Comparison of ENCODE assay signal across 20 cellular contexts in genomic region chr5:140266471-140267200, GRCh38. TPM values are rescaled to one million over a fixed set of nuclear protein-coding genes. Genes with fewer than 3 reads are reported as not detected.
A peak's percentile ranks its signal among the peaks of the same experiment; 100 is the strongest.
DNase-seq lines count a peak whose midpoint lies in the region; ATAC-seq, FAIRE-seq and TF ChIP-seq lines count a peak whose summit lies in the region.
"Had no signal": no experiment of that assay in that cellular context is flagged by ENCODE, and none has a peak within 500 bp of the region (broad histone marks: within the 10 kb centered on the region; RNA-seq: fewer than 3 reads in every experiment).

No MANE protein-coding gene starts in this region.

- H3K9me3 ChIP-seq in pancreas, result no peaks in the 10 kb centered on the region
- H3K9me3 ChIP-seq: ovary, spleen had no signal

- no peak overlapping the region for H3K4me3 ChIP-seq in pancreas
- H3K4me3 ChIP-seq: ovary, spleen had no signal

- 23 to 25% methylated on average over 6 of the region's 6 CpGs for WGBS in pancreas, 2 donors

- peaks cover 18 to 32% (median 30%) of the 10 kb centered on the region in 3 donors for H3K4me1 ChIP-seq in pancreas

- H3K36me3 ChIP-seq in pancreas, result no peaks in the 10 kb centered on the region
- H3K36me3 ChIP-seq: ovary had no signal

- H3K27me3 ChIP-seq in pancreas, result no peaks in the 10 kb centered on the region
- H3K27me3 ChIP-seq: ovary, spleen had no signal

- intact Hi-C loops in activated T-helper 1 cell treated with anti-CD3 and anti-CD28 coated beads, Interleukin-12 subunit alpha, Interleukin-12 subunit beta, Interleukin-2, Interleukin-4 antibody, amounts not matched to agents 30 ng/mL and 10 ng/mL and 1 ng/mL, durations not matched to agents 14 hours and 24 hours and 36 hours (cut with micrococcal nuclease), result no loop called here
- intact Hi-C loops in pancreas (cut with DNase I), result no loop called here

- no peak for TF ChIP-seq POLR2A in GM12892 (IDR thresholded peaks at IDR 0.05; ENCODE audit: low read depth, low read length)

- peak overlapping the region; percentile 3 for H3K27ac Mint-ChIP-seq in activated T-cell treated with anti-CD3 and anti-CD28 coated beads, Interleukin-2, amount 50 U/mL, for 72 hours
- peak overlapping the region; percentile 46 for H3K27ac Mint-ChIP-seq in activated T-helper 1 cell treated with anti-CD3 and anti-CD28 coated beads, Interleukin-12 subunit alpha, Interleukin-12 subunit beta, Interleukin-2, Interleukin-4 antibody, amounts not matched to agents 30 ng/mL and 10 ng/mL and 1 ng/mL, durations not matched to agents 14 hours and 24 hours and 36 hours
- H3K27ac Mint-ChIP-seq: activated CD4-positive, alpha-beta memory T cell treated with anti-CD3 and anti-CD28 coated beads for 36 hours had no signal

- no peaks in the 10 kb centered on the region for H3K9me3 Mint-ChIP-seq in activated T-cell treated with anti-CD3 and anti-CD28 coated beads, Interleukin-2, amount 50 U/mL, for 72 hours
- no peaks in the 10 kb centered on the region for H3K9me3 Mint-ChIP-seq in activated T-helper 1 cell treated with anti-CD3 and anti-CD28 coated beads, Interleukin-12 subunit alpha, Interleukin-12 subunit beta, Interleukin-2, Interleukin-4 antibody, amounts not matched to agents 30 ng/mL and 10 ng/mL and 1 ng/mL, durations not matched to agents 14 hours and 24 hours and 36 hours
- H3K9me3 Mint-ChIP-seq: activated CD4-positive, alpha-beta memory T cell treated with anti-CD3 and anti-CD28 coated beads for 36 hours had no signal

- FAIRE-seq in GM12892 (lab: Jason Lieb, UNC) (peak; percentile 21), pancreas (lab: Jason Lieb, UNC) (no peak)
- FAIRE-seq: keratinocyte had no signal

- DNase-seq in activated T-cell treated with anti-CD3 and anti-CD28 coated beads, Interleukin-2, amount 50 U/mL, for 72 hours, result no peak
- no peak for DNase-seq in activated T-cell treated with anti-CD3 and anti-CD28 coated beads, Interleukin-2, amount 50 U/mL, for 1 hour
- DNase-seq in GM12892 (ENCODE audit: insufficient read length) (no peak), pancreas (no peak), COR-L47 (lab: John Stamatoyannopoulos, UW) (no peak), hippocampal formation (lab: John Stamatoyannopoulos, UW) (no peak)
- no peak for DNase-seq in activated T-helper 1 cell treated with anti-CD3 and anti-CD28 coated beads, Interleukin-12 subunit alpha, Interleukin-12 subunit beta, Interleukin-2, Interleukin-4 antibody, amounts not matched to agents 30 ng/mL and 10 ng/mL and 1 ng/mL, durations not matched to agents 14 hours and 24 hours and 36 hours (ENCODE audit: low spot score)
- DNase-seq in NK-92 treated with Interleukin-12 subunit alpha and Interleukin-12 subunit beta, amount 100 ng/mL, for 24 hours (lab: John Stamatoyannopoulos, UW), result no peak
- DNase-seq: activated CD4-positive, alpha-beta memory T cell treated with anti-CD3 and anti-CD28 coated beads for 36 hours; activated gamma-delta T cell; cerebellar nuclear complex; DMS53; IMR-90; NCI-H1048; NCI-H446; ovary; spleen had no signal

- no peaks in the 10 kb centered on the region for H3K36me3 Mint-ChIP-seq in activated T-cell treated with anti-CD3 and anti-CD28 coated beads, Interleukin-2, amount 50 U/mL, for 72 hours (ENCODE audit: insufficient read depth in 2 of 2)
- H3K36me3 Mint-ChIP-seq in activated T-helper 1 cell treated with anti-CD3 and anti-CD28 coated beads, Interleukin-12 subunit alpha, Interleukin-12 subunit beta, Interleukin-2, Interleukin-4 antibody, amounts not matched to agents 30 ng/mL and 10 ng/mL and 1 ng/mL, durations not matched to agents 14 hours and 24 hours and 36 hours (ENCODE audit: low read depth), result peaks cover 27% of the 10 kb centered on the region

- H3K4me3 Mint-ChIP-seq in activated T-cell treated with anti-CD3 and anti-CD28 coated beads, Interleukin-2, amount 50 U/mL, for 72 hours, result peak overlapping the region; percentile 68 to 75
- H3K4me3 Mint-ChIP-seq in activated T-helper 1 cell treated with anti-CD3 and anti-CD28 coated beads, Interleukin-12 subunit alpha, Interleukin-12 subunit beta, Interleukin-2, Interleukin-4 antibody, amounts not matched to agents 30 ng/mL and 10 ng/mL and 1 ng/mL, durations not matched to agents 14 hours and 24 hours and 36 hours, result peak overlapping the region; percentile 9
- H3K4me3 Mint-ChIP-seq: activated CD4-positive, alpha-beta memory T cell treated with anti-CD3 and anti-CD28 coated beads for 36 hours had no signal

- no peaks in the 10 kb centered on the region for H3K27me3 Mint-ChIP-seq in activated T-cell treated with anti-CD3 and anti-CD28 coated beads, Interleukin-2, amount 50 U/mL, for 72 hours (ENCODE audit: low read depth)
- H3K27me3 Mint-ChIP-seq in activated T-helper 1 cell treated with anti-CD3 and anti-CD28 coated beads, Interleukin-12 subunit alpha, Interleukin-12 subunit beta, Interleukin-2, Interleukin-4 antibody, amounts not matched to agents 30 ng/mL and 10 ng/mL and 1 ng/mL, durations not matched to agents 14 hours and 24 hours and 36 hours (ENCODE audit: insufficient read depth), result no peaks in the 10 kb centered on the region
- H3K27me3 Mint-ChIP-seq: activated CD4-positive, alpha-beta memory T cell treated with anti-CD3 and anti-CD28 coated beads for 36 hours had no signal

- peaks cover 36% of the 10 kb centered on the region for H3K4me1 Mint-ChIP-seq in activated T-cell treated with anti-CD3 and anti-CD28 coated beads, Interleukin-2, amount 50 U/mL, for 72 hours (ENCODE audit: low read depth)
- H3K4me1 Mint-ChIP-seq in activated T-helper 1 cell treated with anti-CD3 and anti-CD28 coated beads, Interleukin-12 subunit alpha, Interleukin-12 subunit beta, Interleukin-2, Interleukin-4 antibody, amounts not matched to agents 30 ng/mL and 10 ng/mL and 1 ng/mL, durations not matched to agents 14 hours and 24 hours and 36 hours (ENCODE audit: low read depth), result peaks cover 42% of the 10 kb centered on the region

- no peak for TF ChIP-seq CTCF in pancreas (IDR thresholded peaks at IDR 0.05)

- H3K27ac ChIP-seq in pancreas, result no peak overlapping the region
- H3K27ac ChIP-seq: ovary had no signal

- peak; percentile 50 to 56 for ATAC-seq in activated T-cell treated with anti-CD3 and anti-CD28 coated beads, Interleukin-2, amount 50 U/mL, for 72 hours (replicated peaks in 1 of 2)
- ATAC-seq in pancreas, result peak; percentile 21 to 59 (median 46)
- ATAC-seq: HCT116, Panc1 had no signal

RNA-seq across cellular contexts. Expression of gene PFDN1, which starts 36.3 kb away (rescaled TPM):
- total RNA-seq in activated T-cell treated with anti-CD3 and anti-CD28 coated beads, Interleukin-2, amount 50 U/mL, for 72 hours, result 10 to 100 TPM; 56.3 to 57.9 TPM
- polyA plus RNA-seq in GM12892 (2012; ENCODE audit: missing spikeins), result 93.4 TPM
- total RNA-seq in activated T-helper 1 cell treated with anti-CD3 and anti-CD28 coated beads, Interleukin-12 subunit alpha, Interleukin-12 subunit beta, Interleukin-2, Interleukin-4 antibody, amounts not matched to agents 30 ng/mL and 10 ng/mL and 1 ng/mL, durations not matched to agents 14 hours and 24 hours and 36 hours, result 59.5 and 60.6 TPM in 2 replicates
- total RNA-seq in pancreas, result 10 to 100 TPM; 10.5 to 26.3 (median 15.0) TPM
- polyA plus RNA-seq in pancreas, result 10 to 100 TPM; 38.9 to 43.9 TPM
